In genomic region chr4:121094297-121094966, GRCh38 we compare ENCODE assay signal across 32 cellular contexts. TPM values are rescaled to one million over a fixed set of nuclear protein-coding genes. Genes with fewer than 3 reads are reported as not detected.
"Had no signal": no experiment of that assay in that cellular context is flagged by ENCODE, and none has a peak within 500 bp of the region (broad histone marks: within the 10 kb centered on the region; RNA-seq: fewer than 3 reads in every experiment).

No MANE protein-coding gene starts in this region.

- H3K4me1 ChIP-seq: ascending aorta, body of pancreas had no signal

- H3K27ac ChIP-seq: ascending aorta, body of pancreas, PC-9 had no signal

- H3K27me3 ChIP-seq: ascending aorta, body of pancreas had no signal

- H3K36me3 ChIP-seq: ascending aorta had no signal

- H3K4me3 ChIP-seq: ascending aorta, body of pancreas, PC-9 had no signal

- H3K9me3 ChIP-seq: ascending aorta, body of pancreas had no signal

- DNase-seq: activated CD4-positive, alpha-beta T cell treated with anti-CD3 and anti-CD28 coated beads for 48 hours; activated CD4-positive, alpha-beta T cell treated with anti-CD3 and anti-CD28 coated beads, Interleukin-2, amount 50 U/mL, for 4 hours; activated CD4-positive, CD25-positive, alpha-beta regulatory T cell treated with anti-CD3 and anti-CD28 coated beads, Interleukin-2, amount 50 U/mL, for 72 hours; activated CD8-positive, alpha-beta memory T cell treated with anti-CD3 and anti-CD28 coated beads, Interleukin-2, amount 10 ng/mL, durations not matched to agents 7 days and 5 days; activated effector memory CD4-positive, alpha-beta T cell treated with anti-CD3 and anti-CD28 coated beads, Interleukin-2, amount 50 U/mL, for 16 hours; activated naive CD4-positive, alpha-beta T cell treated with Interleukin-2 at 50 U/mL for 16 hours; activated naive CD8-positive, alpha-beta T cell treated with anti-CD3 and anti-CD28 coated beads, Interleukin-2, amount 50 U/mL, for 24 hours; activated T-cell treated with anti-CD3 and anti-CD28 coated beads, Interleukin-2, amount 50 U/mL, for 24 hours; amniotic stem cell; body of pancreas; central memory CD4-positive, alpha-beta T cell; IMR-90; KBM-7; NCI-H1092 treated with DMSO at 0.1 percent for 48 hours; NCI-H1417 treated with DMSO at 0.1 percent for 48 hours; NCI-H1694; NCI-H2029; NCI-H2107; NCI-H2171 treated with DMSO at 0.1 percent for 48 hours; NCI-H345; NCI-H510A; NCI-H526 treated with DMSO at 0.1 percent for 48 hours; NCI-H82; NK-92 treated with Interleukin-12 subunit alpha and Interleukin-12 subunit beta, amount 100 ng/mL, for 24 hours; PC-9; T-cell; T-helper 2 cell; T1000 had no signal

RNA-seq across cellular contexts. Expression of gene NDNF, which starts 22.1 kb away (rescaled TPM):
- total RNA-seq: bronchial epithelial cell, PC-9, RPMI7951, SK-MEL-5 had no signal
- polyA plus RNA-seq: IMR-90 had no signal
